In the genomic region with DNA sequence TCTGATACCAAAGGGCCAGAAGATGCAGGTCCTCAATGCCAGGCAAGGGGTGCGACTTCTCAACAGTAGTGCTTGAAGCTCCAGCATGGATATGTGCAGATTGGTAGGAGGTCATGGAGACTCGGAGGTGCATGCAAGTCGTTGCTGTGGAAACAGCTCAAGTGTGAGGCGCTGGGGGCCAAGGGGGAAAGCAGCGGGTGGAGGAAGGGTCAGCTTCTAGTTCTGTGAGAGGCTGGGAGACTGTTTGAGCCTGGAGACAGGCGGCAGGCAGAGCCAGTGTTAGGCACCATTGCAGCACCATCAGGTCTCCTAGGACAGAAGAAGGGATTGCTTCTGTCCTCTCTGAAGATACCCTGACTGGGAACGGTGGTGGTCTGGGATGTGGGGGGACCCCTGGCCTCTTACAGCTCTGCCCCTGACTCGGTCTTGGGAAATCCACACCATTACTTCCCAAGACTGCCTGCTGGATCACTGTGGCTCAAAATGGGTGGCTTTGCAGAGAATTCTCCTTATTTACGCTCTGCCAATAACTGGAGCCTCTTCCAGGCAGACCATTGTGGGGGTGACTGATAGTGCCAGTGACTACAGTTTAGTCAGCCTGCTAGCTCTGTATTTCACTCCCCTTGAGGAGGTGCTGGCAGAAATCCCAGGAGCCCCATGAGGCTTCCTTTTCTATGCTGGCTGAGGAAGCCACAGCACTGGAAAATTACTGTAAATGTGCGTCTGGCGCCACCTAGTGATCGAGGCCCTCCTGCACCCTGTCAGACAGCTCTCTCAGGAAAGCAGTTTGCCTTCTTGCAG, we compare ENCODE assay signal across 8 cellular contexts. TPM values are rescaled to one million over a fixed set of nuclear protein-coding genes. Genes with fewer than 3 reads are reported as not detected.
DNase-seq lines count a peak whose midpoint lies in the region; ATAC-seq, FAIRE-seq and TF ChIP-seq lines count a peak whose summit lies in the region.

No MANE protein-coding gene starts in this region.

- no peaks in the 10 kb centered on the region for H3K36me3 ChIP-seq in kidney (ENCODE audit: control insufficient read depth in 1 of 2, insufficient read depth in 2 of 2, low read length in 2 of 2)

- peaks cover 16% of the 10 kb centered on the region for H3K36me3 Mint-ChIP-seq in WTC11

- no peak overlapping the region for H3K4me3 ChIP-seq in kidney (ENCODE audit: low read length in 2 of 2)

- H3K27ac ChIP-seq in caudate nucleus (ENCODE audit: low read depth, low read length), result no peak overlapping the region
- H3K27ac ChIP-seq in kidney (ENCODE audit: low read depth in 2 of 2, low read length in 2 of 2), result no peak overlapping the region

- H3K9me3 Mint-ChIP-seq in WTC11, result peaks cover 22% of the 10 kb centered on the region

- peak; percentile 33 for FAIRE-seq in kidney (lab: Jason Lieb, UNC)

- no peak overlapping the region for H3K27ac Mint-ChIP-seq in WTC11

- CTCF ChIA-PET in WTC11 (lab: Charles Lee), result interaction anchor here (0.5 to 3.8 kb wide), 52 partner anchors 9 to 543 kb away, joined by 3 to 19 read pairs (median 4); partner anchors contain the start of gene NGF

- H3K4me1 ChIP-seq in kidney (ENCODE audit: control insufficient read depth in 1 of 2, insufficient read depth in 1 of 2, low read depth in 1 of 2, low read length in 2 of 2), result no peaks in the 10 kb centered on the region

- intact Hi-C loops in kidney (cut with DNase I), result no loop called here

- H3K4me3 Mint-ChIP-seq in WTC11, result no peak overlapping the region

- peaks cover 2% of the 10 kb centered on the region for H3K27me3 Mint-ChIP-seq in WTC11 (ENCODE audit: low read depth)

- DNase-seq in GF-D8 (lab: John Stamatoyannopoulos, UW), result peak; percentile 9
- DNase-seq in NCI-H2171 treated with DMSO at 0.1 percent for 48 hours (lab: John Stamatoyannopoulos, UW), result peak; percentile 92
- peak; percentile 91 for DNase-seq in WTC11 (ENCODE audit: low spot score)
- peak in 58 of 61 donors; percentile 5 to 90 (median 63) for DNase-seq in caudate nucleus (lab: John Stamatoyannopoulos, UW)
- peak; percentile 89 for DNase-seq in kidney
- DNase-seq in stimulated activated CD4-positive, alpha-beta T cell treated with anti-CD3 and anti-CD28 coated beads, Interleukin-2, amount 100 ng/mL, for 48 hours, result peak; percentile 63 to 68

- H3K9me3 ChIP-seq in kidney (ENCODE audit: control insufficient read depth in 1 of 2, low read length in 2 of 2), result peaks cover 0 to 5% of the 10 kb centered on the region in 2 donors

- ATAC-seq in HG02884 (IDR thresholded peaks at IDR 0.05; ENCODE audit: unreplicated experiment), result peak; percentile 93
- peak; percentile 97 for ATAC-seq in WTC11
- no peak for ATAC-seq in HG02981 (IDR thresholded peaks at IDR 0.05; ENCODE audit: unreplicated experiment)

- POLR2A ChIA-PET in WTC11 (lab: Charles Lee), result no interaction called here

- peak; percentile 88 for TF ChIP-seq CTCF in WTC11 (IDR thresholded peaks at IDR 0.05)
- TF ChIP-seq CTCF in kidney (IDR thresholded peaks at IDR 0.05; ENCODE audit: borderline replicate concordance, extremely low read depth, insufficient read depth), result peak; percentile 97

- H3K4me1 Mint-ChIP-seq in WTC11, result peaks cover 3% of the 10 kb centered on the region

- H3K9ac ChIP-seq in kidney (ENCODE audit: low read length in 2 of 2), result no peak overlapping the region

TF ChIP-seq in WTC11, 78 proteins besides CTCF, POLR2A, EP300 and RAD21 (continues in another document):
- no peak for TF ChIP-seq USF2 (CRISPR knock-in tag; IDR thresholded peaks at IDR 0.05)
- TF ChIP-seq SOX15 (CRISPR knock-in tag; IDR thresholded peaks at IDR 0.05), result no peak
- no peak for TF ChIP-seq MYBL2 (CRISPR knock-in tag; IDR thresholded peaks at IDR 0.05)
- no peak for TF ChIP-seq JUN (CRISPR knock-in tag; IDR thresholded peaks at IDR 0.05)
- TF ChIP-seq, protein P1, sequence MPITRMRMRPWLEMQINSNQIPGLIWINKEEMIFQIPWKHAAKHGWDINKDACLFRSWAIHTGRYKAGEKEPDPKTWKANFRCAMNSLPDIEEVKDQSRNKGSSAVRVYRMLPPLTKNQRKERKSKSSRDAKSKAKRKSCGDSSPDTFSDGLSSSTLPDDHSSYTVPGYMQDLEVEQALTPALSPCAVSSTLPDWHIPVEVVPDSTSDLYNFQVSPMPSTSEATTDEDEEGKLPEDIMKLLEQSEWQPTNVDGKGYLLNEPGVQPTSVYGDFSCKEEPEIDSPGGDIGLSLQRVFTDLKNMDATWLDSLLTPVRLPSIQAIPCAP (CRISPR knock-in tag; IDR thresholded peaks at IDR 0.05), result no peak
- TF ChIP-seq, protein P2, sequence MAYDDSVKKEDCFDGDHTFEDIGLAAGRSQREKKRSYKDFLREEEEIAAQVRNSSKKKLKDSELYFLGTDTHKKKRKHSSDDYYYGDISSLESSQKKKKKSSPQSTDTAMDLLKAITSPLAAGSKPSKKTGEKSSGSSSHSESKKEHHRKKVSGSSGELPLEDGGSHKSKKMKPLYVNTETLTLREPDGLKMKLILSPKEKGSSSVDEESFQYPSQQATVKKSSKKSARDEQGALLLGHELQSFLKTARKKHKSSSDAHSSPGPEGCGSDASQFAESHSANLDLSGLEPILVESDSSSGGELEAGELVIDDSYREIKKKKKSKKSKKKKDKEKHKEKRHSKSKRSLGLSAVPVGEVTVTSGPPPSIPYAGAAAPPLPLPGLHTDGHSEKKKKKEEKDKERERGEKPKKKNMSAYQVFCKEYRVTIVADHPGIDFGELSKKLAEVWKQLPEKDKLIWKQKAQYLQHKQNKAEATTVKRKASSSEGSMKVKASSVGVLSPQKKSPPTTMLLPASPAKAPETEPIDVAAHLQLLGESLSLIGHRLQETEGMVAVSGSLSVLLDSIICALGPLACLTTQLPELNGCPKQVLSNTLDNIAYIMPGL (CRISPR knock-in tag; IDR thresholded peaks at IDR 0.05), result no peak
- TF ChIP-seq, protein P3, sequence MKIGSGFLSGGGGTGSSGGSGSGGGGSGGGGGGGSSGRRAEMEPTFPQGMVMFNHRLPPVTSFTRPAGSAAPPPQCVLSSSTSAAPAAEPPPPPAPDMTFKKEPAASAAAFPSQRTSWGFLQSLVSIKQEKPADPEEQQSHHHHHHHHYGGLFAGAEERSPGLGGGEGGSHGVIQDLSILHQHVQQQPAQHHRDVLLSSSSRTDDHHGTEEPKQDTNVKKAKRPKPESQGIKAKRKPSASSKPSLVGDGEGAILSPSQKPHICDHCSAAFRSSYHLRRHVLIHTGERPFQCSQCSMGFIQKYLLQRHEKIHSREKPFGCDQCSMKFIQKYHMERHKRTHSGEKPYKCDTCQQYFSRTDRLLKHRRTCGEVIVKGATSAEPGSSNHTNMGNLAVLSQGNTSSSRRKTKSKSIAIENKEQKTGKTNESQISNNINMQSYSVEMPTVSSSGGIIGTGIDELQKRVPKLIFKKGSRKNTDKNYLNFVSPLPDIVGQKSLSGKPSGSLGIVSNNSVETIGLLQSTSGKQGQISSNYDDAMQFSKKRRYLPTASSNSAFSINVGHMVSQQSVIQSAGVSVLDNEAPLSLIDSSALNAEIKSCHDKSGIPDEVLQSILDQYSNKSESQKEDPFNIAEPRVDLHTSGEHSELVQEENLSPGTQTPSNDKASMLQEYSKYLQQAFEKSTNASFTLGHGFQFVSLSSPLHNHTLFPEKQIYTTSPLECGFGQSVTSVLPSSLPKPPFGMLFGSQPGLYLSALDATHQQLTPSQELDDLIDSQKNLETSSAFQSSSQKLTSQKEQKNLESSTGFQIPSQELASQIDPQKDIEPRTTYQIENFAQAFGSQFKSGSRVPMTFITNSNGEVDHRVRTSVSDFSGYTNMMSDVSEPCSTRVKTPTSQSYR (CRISPR knock-in tag; IDR thresholded peaks at IDR 0.05), result no peak
- TF ChIP-seq, protein P4, sequence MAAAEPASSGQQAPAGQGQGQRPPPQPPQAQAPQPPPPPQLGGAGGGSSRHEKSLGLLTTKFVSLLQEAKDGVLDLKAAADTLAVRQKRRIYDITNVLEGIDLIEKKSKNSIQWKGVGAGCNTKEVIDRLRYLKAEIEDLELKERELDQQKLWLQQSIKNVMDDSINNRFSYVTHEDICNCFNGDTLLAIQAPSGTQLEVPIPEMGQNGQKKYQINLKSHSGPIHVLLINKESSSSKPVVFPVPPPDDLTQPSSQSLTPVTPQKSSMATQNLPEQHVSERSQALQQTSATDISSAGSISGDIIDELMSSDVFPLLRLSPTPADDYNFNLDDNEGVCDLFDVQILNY (CRISPR knock-in tag; IDR thresholded peaks at IDR 0.05), result no peak
- TF ChIP-seq NFE2L1 (CRISPR knock-in tag; IDR thresholded peaks at IDR 0.05), result no peak
- no peak for TF ChIP-seq GTF2I (CRISPR knock-in tag; conservative IDR thresholded peaks at IDR 0.05)
- no peak for TF ChIP-seq ZBTB43 (CRISPR knock-in tag; IDR thresholded peaks at IDR 0.05)
- no peak for TF ChIP-seq ZNF317 (CRISPR knock-in tag; IDR thresholded peaks at IDR 0.05; ENCODE audit: borderline replicate concordance, low read depth)
- TF ChIP-seq FOXP1 (CRISPR knock-in tag; IDR thresholded peaks at IDR 0.05; ENCODE audit: borderline replicate concordance), result no peak
- no peak for TF ChIP-seq MXD4 (CRISPR knock-in tag; IDR thresholded peaks at IDR 0.05; ENCODE audit: borderline replicate concordance)
- TF ChIP-seq ZBTB21 (CRISPR knock-in tag; IDR thresholded peaks at IDR 0.05; ENCODE audit: borderline replicate concordance), result no peak

RNA-seq across cellular contexts. Expression of gene VANGL1, which starts 46.3 kb away (rescaled TPM):
- total RNA-seq in WTC11 (2021), result 13.3 to 15.8 TPM (median 13.9 TPM) in 3 replicates
- total RNA-seq in kidney, result 12.3 TPM
- 2.7 TPM for polyA plus RNA-seq in kidney (ENCODE audit: insufficient read depth, low read depth, low replicate concordance)

Comparison
In these comparisons a context has a peak if more than half of its experiments do, and no peak if none do; other contexts are left out.
1. DNase-seq: peak in every context shown above with its lines; median percentile 92 in NCI-H2171 treated with DMSO at 0.1 percent for 48 hours; 91 in WTC11; 89 in kidney; 66 in stimulated activated CD4-positive, alpha-beta T cell treated with anti-CD3 and anti-CD28 coated beads, Interleukin-2, amount 100 ng/mL, for 48 hours; 63 in caudate nucleus; 9 in GF-D8.